In the genomic region with DNA sequence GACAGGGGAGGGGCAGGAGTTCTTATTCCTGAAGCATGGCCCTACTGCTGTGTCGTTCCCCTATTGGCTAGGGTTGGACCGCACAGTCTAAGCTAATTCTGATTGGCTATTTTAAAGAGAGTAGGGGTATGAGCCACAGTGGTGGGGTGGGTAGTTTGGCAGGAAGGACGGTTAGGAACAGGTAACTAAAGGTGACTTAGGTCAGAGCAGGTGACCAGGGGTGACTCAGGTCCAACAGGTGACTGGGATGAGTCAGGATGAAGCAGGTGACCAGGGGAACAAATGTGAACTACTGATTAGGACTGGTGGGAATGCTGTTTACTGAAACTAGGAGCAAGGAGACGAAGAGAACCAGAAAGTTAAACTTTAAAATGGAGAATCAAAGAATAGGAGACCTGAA, we compare ENCODE assay signal across 8 cellular contexts. TPM values are rescaled to one million over a fixed set of nuclear protein-coding genes. Genes with fewer than 3 reads are reported as not detected.
DNase-seq lines count a peak whose midpoint lies in the region; ATAC-seq and TF ChIP-seq lines count a peak whose summit lies in the region.
"Not testable (repeated sequence)": the region's sequence is repeated elsewhere in the genome, so short reads cannot be mapped to it uniquely, and the experiment has no call there.
"Had no signal": no experiment of that assay in that cellular context is flagged by ENCODE, and none has a peak within 500 bp of the region (broad histone marks: within the 10 kb centered on the region; RNA-seq: fewer than 3 reads in every experiment).

No MANE protein-coding gene starts in this region.

- H3F3A ChIP-seq in GM23338 (replicated peaks; ENCODE audit: low read depth): not testable (repeated sequence)
- H3F3A ChIP-seq in SU-DHL-6 (ENCODE audit: insufficient read depth) (peaks cover 36% of the 10 kb centered on the region), smooth muscle cell (ENCODE audit: low read depth) (peaks cover 11% of the 10 kb centered on the region)

- H3K27me3 ChIP-seq in GM23338 (ENCODE audit: insufficient read depth); SU-DHL-6 (ENCODE audit: low read length); hepatocyte; naive thymus-derived CD4-positive, alpha-beta T cell (ENCODE audit: control insufficient read depth in 2 of 2, insufficient read depth in 2 of 2, low read length in 2 of 2); smooth muscle cell (ENCODE audit: low read depth): not testable (repeated sequence)

- H3K4me2 ChIP-seq in GM23338; SU-DHL-6 (ENCODE audit: low read depth, low read length, poor library complexity, severe bottlenecking); hepatocyte; smooth muscle cell: not testable (repeated sequence)

- 70% methylated on average over 4 of the region's 4 CpGs for WGBS in hepatocyte (ENCODE audit: low lambda C conversion rate, missing lambda C conversion rate)
- 72% methylated on average over 4 of the region's 4 CpGs for WGBS in smooth muscle cell (ENCODE audit: low lambda C conversion rate)

- H3K79me2 ChIP-seq in GM23338 (replicated peaks; ENCODE audit: insufficient read depth); hepatocyte; smooth muscle cell (ENCODE audit: low read depth): not testable (repeated sequence)
- peaks cover 89% of the 10 kb centered on the region for H3K79me2 ChIP-seq in SU-DHL-6 (ENCODE audit: insufficient read depth, low read length)

- peaks cover 35% of the 10 kb centered on the region for H3K4me1 ChIP-seq in GM23338 (ENCODE audit: insufficient read depth)
- not testable (repeated sequence) for H3K4me1 ChIP-seq in hepatocyte (ENCODE audit: insufficient read depth)
- H3K4me1 ChIP-seq in naive thymus-derived CD4-positive, alpha-beta T cell (ENCODE audit: control insufficient read depth in 2 of 2, insufficient read depth in 2 of 2, low read length in 2 of 2): peaks cover 42% of the 10 kb centered on the region in 2 donors
- peaks cover 20% of the 10 kb centered on the region for H3K4me1 ChIP-seq in smooth muscle cell (ENCODE audit: low read depth)

- not testable (repeated sequence) for H2AFZ ChIP-seq in GM23338; SU-DHL-6 (ENCODE audit: low read depth, low read length, severe bottlenecking); hepatocyte; smooth muscle cell (ENCODE audit: low read depth)

- H3K27ac Mint-ChIP-seq in GM23338: peak overlapping the region; percentile 80
- peak overlapping the region; percentile 20 for H3K27ac Mint-ChIP-seq in activated CD4-positive, alpha-beta memory T cell treated with anti-CD3 and anti-CD28 coated beads for 36 hours
- H3K27ac Mint-ChIP-seq in activated naive CD4-positive, alpha-beta T cell treated with anti-CD3 and anti-CD28 coated beads, Interleukin-2, amount 50 U/mL, for 24 hours: peak overlapping the region; percentile 83
- H3K27ac Mint-ChIP-seq in naive thymus-derived CD4-positive, alpha-beta T cell: peak overlapping the region; percentile 38 to 93 (median 88)

- H3K4me3 ChIP-seq in GM23338; SU-DHL-6 (ENCODE audit: insufficient read depth, low read length, poor library complexity, severe bottlenecking); hepatocyte; naive thymus-derived CD4-positive, alpha-beta T cell (ENCODE audit: low read length); smooth muscle cell: not testable (repeated sequence)

- H3K9me2 ChIP-seq in GM23338 (ENCODE audit: insufficient read depth); SU-DHL-6 (replicated peaks; ENCODE audit: insufficient read depth, low read length); hepatocyte (replicated peaks; ENCODE audit: insufficient read depth): not testable (repeated sequence)

- H3K9me3 ChIP-seq in SU-DHL-6 (ENCODE audit: insufficient read depth, low read length); hepatocyte (ENCODE audit: low read depth); naive thymus-derived CD4-positive, alpha-beta T cell (ENCODE audit: control insufficient read depth in 2 of 3, low read length in 3 of 3); smooth muscle cell (replicated peaks; ENCODE audit: low read depth): not testable (repeated sequence)

- H3K27ac ChIP-seq in GM23338 (ENCODE audit: low read depth) (peak overlapping the region; percentile 16; the same call in 1 of the 2 replicates), SU-DHL-6 (ENCODE audit: low read depth, low read length) (peak overlapping the region; percentile 26; the same call in 1 of the 2 replicates), hepatocyte (peak overlapping the region; percentile 78), smooth muscle cell (ENCODE audit: low read depth) (peak overlapping the region; percentile 73)
- H3K27ac ChIP-seq in naive thymus-derived CD4-positive, alpha-beta T cell (ENCODE audit: low read depth, low read length): peak overlapping the region; percentile 57

- intact Hi-C loops in activated CD4-positive, alpha-beta memory T cell treated with anti-CD3 and anti-CD28 coated beads for 36 hours (cut with micrococcal nuclease); naive thymus-derived CD4-positive, alpha-beta T cell (cut with micrococcal nuclease): not testable (repeated sequence)

- H3K4me3 Mint-ChIP-seq in GM23338; activated CD4-positive, alpha-beta memory T cell treated with anti-CD3 and anti-CD28 coated beads for 36 hours; activated naive CD4-positive, alpha-beta T cell treated with anti-CD3 and anti-CD28 coated beads, Interleukin-2, amount 50 U/mL, for 24 hours: not testable (repeated sequence)
- H3K4me3 Mint-ChIP-seq in naive thymus-derived CD4-positive, alpha-beta T cell: peak overlapping the region in 9 of 10 donors; percentile 33 to 79 (median 56)

- not testable (repeated sequence) for H3K9ac ChIP-seq in SU-DHL-6 (ENCODE audit: low read length); smooth muscle cell (ENCODE audit: low read depth)

- not testable (repeated sequence) for H4K20me1 ChIP-seq in GM23338 (replicated peaks; ENCODE audit: insufficient read depth); SU-DHL-6 (ENCODE audit: low read depth, low read length); hepatocyte (ENCODE audit: insufficient read depth, poor library complexity, severe bottlenecking); smooth muscle cell (ENCODE audit: low read depth)

- ATAC-seq in GM23338; naive thymus-derived CD4-positive, alpha-beta T cell: not testable (repeated sequence)

- POLR2A ChIA-PET in activated CD4-positive, alpha-beta memory T cell treated with anti-CD3 and anti-CD28 coated beads for 36 hours (lab: Charles Lee): not testable (repeated sequence)
- POLR2A ChIA-PET in naive thymus-derived CD4-positive, alpha-beta T cell (lab: Charles Lee): interaction anchor here (0.6 to 1.5 kb wide), 2 partner anchors 11 to 125 kb away, joined by 3 to 7 read pairs; no protein-coding TSS in a partner anchor

- peaks cover 52% of the 10 kb centered on the region for H3K4me1 Mint-ChIP-seq in GM23338
- peaks cover 69% of the 10 kb centered on the region for H3K4me1 Mint-ChIP-seq in activated CD4-positive, alpha-beta memory T cell treated with anti-CD3 and anti-CD28 coated beads for 36 hours (ENCODE audit: low read depth)
- peaks cover 92% of the 10 kb centered on the region for H3K4me1 Mint-ChIP-seq in activated naive CD4-positive, alpha-beta T cell treated with anti-CD3 and anti-CD28 coated beads, Interleukin-2, amount 50 U/mL, for 24 hours
- peaks cover 46 to 98% (median 91%) of the 10 kb centered on the region in 7 donors for H3K4me1 Mint-ChIP-seq in naive thymus-derived CD4-positive, alpha-beta T cell

- H3K27me3 Mint-ChIP-seq in GM23338 (ENCODE audit: insufficient read depth, low read depth, poor library complexity); activated CD4-positive, alpha-beta memory T cell treated with anti-CD3 and anti-CD28 coated beads for 36 hours; activated naive CD4-positive, alpha-beta T cell treated with anti-CD3 and anti-CD28 coated beads, Interleukin-2, amount 50 U/mL, for 24 hours; naive thymus-derived CD4-positive, alpha-beta T cell: not testable (repeated sequence)

- H3K36me3 ChIP-seq in GM23338 (ENCODE audit: insufficient read depth); hepatocyte (replicated peaks; ENCODE audit: insufficient read depth, low read depth); smooth muscle cell (ENCODE audit: low read depth): not testable (repeated sequence)
- H3K36me3 ChIP-seq in SU-DHL-6 (ENCODE audit: low read length): peaks cover 73% of the 10 kb centered on the region
- peaks cover 41 to 72% (median 53%) of the 10 kb centered on the region in 3 experiments for H3K36me3 ChIP-seq in naive thymus-derived CD4-positive, alpha-beta T cell (ENCODE audit: control insufficient read depth in 2 of 3, insufficient read depth in 3 of 3, low read length in 3 of 3)

- H3K36me3 Mint-ChIP-seq in GM23338 (ENCODE audit: low read depth): peaks cover 32% of the 10 kb centered on the region
- H3K36me3 Mint-ChIP-seq in activated CD4-positive, alpha-beta memory T cell treated with anti-CD3 and anti-CD28 coated beads for 36 hours: peaks cover 64% of the 10 kb centered on the region
- H3K36me3 Mint-ChIP-seq in activated naive CD4-positive, alpha-beta T cell treated with anti-CD3 and anti-CD28 coated beads, Interleukin-2, amount 50 U/mL, for 24 hours: peaks cover 48% of the 10 kb centered on the region
- peaks cover 13 to 92% (median 78%) of the 10 kb centered on the region in 5 donors for H3K36me3 Mint-ChIP-seq in naive thymus-derived CD4-positive, alpha-beta T cell

- not testable (repeated sequence) for DNase-seq in GM23338 (ENCODE audit: low spot score); activated CD4-positive, alpha-beta memory T cell treated with anti-CD3 and anti-CD28 coated beads for 36 hours; naive thymus-derived CD4-positive, alpha-beta T cell; smooth muscle cell (lab: John Stamatoyannopoulos, UW; ENCODE audit: unreplicated experiment)
- peak; percentile 56 for DNase-seq in hepatocyte (ENCODE audit: low spot score)

- not testable (repeated sequence) for TF ChIP-seq CTCF in GM23338 (conservative IDR thresholded peaks at IDR 0.05; ENCODE audit: low read depth in 2 of 2); SU-DHL-6 (IDR thresholded peaks at IDR 0.05; ENCODE audit: insufficient read depth, low read length, poor library complexity, severe bottlenecking); hepatocyte (IDR thresholded peaks at IDR 0.05; ENCODE audit: poor library complexity); smooth muscle cell (IDR thresholded peaks at IDR 0.05; ENCODE audit: borderline replicate concordance, insufficient read depth, poor library complexity, severe bottlenecking)

- CTCF ChIA-PET in activated CD4-positive, alpha-beta memory T cell treated with anti-CD3 and anti-CD28 coated beads for 36 hours (lab: Charles Lee): not testable (repeated sequence)
- CTCF ChIA-PET in naive thymus-derived CD4-positive, alpha-beta T cell (lab: Charles Lee): interaction anchor here (1.4 to 1.6 kb wide), 2 partner anchors 20 to 140 kb away, joined by 3 to 5 read pairs; no protein-coding TSS in a partner anchor

- peaks cover 14% of the 10 kb centered on the region; the same call in 2 of the 3 replicates for H3K9me3 Mint-ChIP-seq in GM23338
- peaks cover 22% of the 10 kb centered on the region for H3K9me3 Mint-ChIP-seq in activated CD4-positive, alpha-beta memory T cell treated with anti-CD3 and anti-CD28 coated beads for 36 hours
- not testable (repeated sequence) for H3K9me3 Mint-ChIP-seq in activated naive CD4-positive, alpha-beta T cell treated with anti-CD3 and anti-CD28 coated beads, Interleukin-2, amount 50 U/mL, for 24 hours
- peaks cover 0 to 13% (median 3%) of the 10 kb centered on the region in 11 donors for H3K9me3 Mint-ChIP-seq in naive thymus-derived CD4-positive, alpha-beta T cell

RNA-seq across cellular contexts. Expression of gene RIPOR2, which starts 58.0 kb away (rescaled TPM):
- 22.5 TPM in 2 replicates for total RNA-seq in GM23338 (2014; rRNA removed; shearing (Covaris generic))
- polyA plus RNA-seq in GM23338 (2016; fragmentation: Nextera tagmentation; extraction: Ambion mirVana): 8.8 and 9.5 TPM in 2 replicates
- 10 to 100 TPM; 64.5 to 68.7 TPM for total RNA-seq in activated CD4-positive, alpha-beta memory T cell treated with anti-CD3 and anti-CD28 coated beads for 36 hours
- 17.3 and 17.6 TPM in 2 replicates for total RNA-seq in hepatocyte
- 11.8 and 14.4 TPM in 2 replicates for polyA plus RNA-seq in hepatocyte
- total RNA-seq in naive thymus-derived CD4-positive, alpha-beta T cell: 100 to 1,000 TPM; 246 to 576 (median 431) TPM
- 100 to 1,000 TPM; 532 to 813 TPM for polyA plus RNA-seq in naive thymus-derived CD4-positive, alpha-beta T cell
- total RNA-seq in smooth muscle cell: 5.6 and 6.6 TPM in 2 replicates
- polyA plus RNA-seq in smooth muscle cell: 2.3 and 7.6 TPM in 2 replicates
- total RNA-seq: HT1080 had no signal

Comparison
In these comparisons a context has a peak if more than half of its experiments do, and no peak if none do; other contexts are left out.
1. H3K27ac ChIP-seq: peak in every context shown above with its lines; median percentile 78 in hepatocyte; 73 in smooth muscle cell; 57 in naive thymus-derived CD4-positive, alpha-beta T cell; 26 in SU-DHL-6; 16 in GM23338.
2. H3K27ac Mint-ChIP-seq: peak in every context shown above with its lines; median percentile 88 in naive thymus-derived CD4-positive, alpha-beta T cell; 83 in activated naive CD4-positive, alpha-beta T cell treated with anti-CD3 and anti-CD28 coated beads, Interleukin-2, amount 50 U/mL, for 24 hours; 80 in GM23338; 20 in activated CD4-positive, alpha-beta memory T cell treated with anti-CD3 and anti-CD28 coated beads for 36 hours.